ENCODE assay signal across 9 cellular contexts in genomic region chr14:66507181-66507721, GRCh38. TPM values are rescaled to one million over a fixed set of nuclear protein-coding genes. Genes with fewer than 3 reads are reported as not detected.
DNase-seq lines count a peak whose midpoint lies in the region; TF ChIP-seq lines count a peak whose summit lies in the region.
"Had no signal": no experiment of that assay in that cellular context is flagged by ENCODE, and none has a peak within 500 bp of the region (broad histone marks: within the 10 kb centered on the region; RNA-seq: fewer than 3 reads in every experiment).

No MANE protein-coding gene starts in this region.

- CTCF ChIA-PET in HEK293 (lab: Yijun Ruan, JAX) = interaction anchor here (0.6 to 2.0 kb wide), 6 partner anchors 8 to 203 kb away, joined by 3 to 6 read pairs (median 4); no protein-coding TSS in a partner anchor

- H3K27ac ChIP-seq in HEK293 (ENCODE audit: extremely low read depth, low read depth, low read length) (peak overlapping the region; percentile 95), temporal lobe (ENCODE audit: low read depth, low read length) (peak overlapping the region; percentile 80)

- POLR2A ChIA-PET in HEK293 (lab: Yijun Ruan, JAX) = interaction anchor here (0.6 to 1.6 kb wide), 7 partner anchors 9 to 904 kb away, joined by 3 to 15 read pairs (median 3); no protein-coding TSS in a partner anchor

- H3K4me1 ChIP-seq in HEK293 (ENCODE audit: control insufficient read depth, insufficient read depth, low read length) = peaks cover 7% of the 10 kb centered on the region

- in situ Hi-C loops in astrocyte of the cerebellum (cut with HindIII; ENCODE audit: low sequenced_read_pairs) = no loop called here

- DNase-seq in NCI-H446 (lab: John Stamatoyannopoulos, UW) (peak; percentile 63 to 77), NCI-H446 treated with DMSO at 0.1 percent for 48 hours (lab: John Stamatoyannopoulos, UW) (no peak), NCI-H187 treated with DMSO at 0.1 percent for 48 hours (lab: John Stamatoyannopoulos, UW) (peak; percentile 65), astrocyte of the cerebellum (ENCODE audit: low read depth) (no peak), kidney glomerular epithelial cell (lab: John Stamatoyannopoulos, UW) (peak; percentile 41), COLO668 (lab: John Stamatoyannopoulos, UW; ENCODE audit: unreplicated experiment) (no peak)

- peak overlapping the region; percentile 93 for H3K4me3 ChIP-seq in HEK293 (ENCODE audit: low read depth, low read length)
- peak overlapping the region; percentile 86 for H3K4me3 ChIP-seq in astrocyte of the cerebellum (ENCODE audit: low read depth, low read length)

- H3K36me3 ChIP-seq in HEK293 (ENCODE audit: control insufficient read depth in 2 of 2, insufficient read depth in 1 of 2, low read length in 2 of 2) = no peaks in the 10 kb centered on the region

- TF ChIP-seq CTCF in HEK293 (tag by site-specific recombination; IDR thresholded peaks at IDR 0.05) = no peak
- TF ChIP-seq CTCF in astrocyte of the cerebellum (IDR thresholded peaks at IDR 0.05; ENCODE audit: low read depth, low read length, missing control alignments) = no peak

- no peaks in the 10 kb centered on the region for H3K9me3 ChIP-seq in HEK293 (ENCODE audit: control insufficient read depth, insufficient read depth, low read depth, low read length)

TF ChIP-seq in HEK293, 187 proteins besides CTCF, POLR2A, EP300 and RAD21 (continues in another document):
- TF ChIP-seq ZXDB (tag by site-specific recombination; IDR thresholded peaks at IDR 0.05) = no peak
- no peak for TF ChIP-seq ZNF692 (tag by site-specific recombination; IDR thresholded peaks at IDR 0.05)
- no peak for TF ChIP-seq ZBTB10 (tag by site-specific recombination; IDR thresholded peaks at IDR 0.05)
- TF ChIP-seq, protein P1, sequence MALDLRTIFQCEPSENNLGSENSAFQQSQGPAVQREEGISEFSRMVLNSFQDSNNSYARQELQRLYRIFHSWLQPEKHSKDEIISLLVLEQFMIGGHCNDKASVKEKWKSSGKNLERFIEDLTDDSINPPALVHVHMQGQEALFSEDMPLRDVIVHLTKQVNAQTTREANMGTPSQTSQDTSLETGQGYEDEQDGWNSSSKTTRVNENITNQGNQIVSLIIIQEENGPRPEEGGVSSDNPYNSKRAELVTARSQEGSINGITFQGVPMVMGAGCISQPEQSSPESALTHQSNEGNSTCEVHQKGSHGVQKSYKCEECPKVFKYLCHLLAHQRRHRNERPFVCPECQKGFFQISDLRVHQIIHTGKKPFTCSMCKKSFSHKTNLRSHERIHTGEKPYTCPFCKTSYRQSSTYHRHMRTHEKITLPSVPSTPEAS (tag by site-specific recombination; IDR thresholded peaks at IDR 0.05) = peak; percentile 15; the same call in 1 of the 2 replicates
- no peak for TF ChIP-seq ZNF707 (tag by site-specific recombination; IDR thresholded peaks at IDR 0.05)
- TF ChIP-seq ZNF341 (tag by site-specific recombination; IDR thresholded peaks at IDR 0.05; ENCODE audit: low read depth) = no peak; the same call in 1 of the 2 replicates
- no peak for TF ChIP-seq ZNF132 (tag by site-specific recombination; IDR thresholded peaks at IDR 0.05; ENCODE audit: borderline replicate concordance)
- TF ChIP-seq GLIS1 (tag by site-specific recombination; IDR thresholded peaks at IDR 0.05) = no peak
- TF ChIP-seq ZNF174 (tag by site-specific recombination; IDR thresholded peaks at IDR 0.05) = no peak
- TF ChIP-seq, protein P2, sequence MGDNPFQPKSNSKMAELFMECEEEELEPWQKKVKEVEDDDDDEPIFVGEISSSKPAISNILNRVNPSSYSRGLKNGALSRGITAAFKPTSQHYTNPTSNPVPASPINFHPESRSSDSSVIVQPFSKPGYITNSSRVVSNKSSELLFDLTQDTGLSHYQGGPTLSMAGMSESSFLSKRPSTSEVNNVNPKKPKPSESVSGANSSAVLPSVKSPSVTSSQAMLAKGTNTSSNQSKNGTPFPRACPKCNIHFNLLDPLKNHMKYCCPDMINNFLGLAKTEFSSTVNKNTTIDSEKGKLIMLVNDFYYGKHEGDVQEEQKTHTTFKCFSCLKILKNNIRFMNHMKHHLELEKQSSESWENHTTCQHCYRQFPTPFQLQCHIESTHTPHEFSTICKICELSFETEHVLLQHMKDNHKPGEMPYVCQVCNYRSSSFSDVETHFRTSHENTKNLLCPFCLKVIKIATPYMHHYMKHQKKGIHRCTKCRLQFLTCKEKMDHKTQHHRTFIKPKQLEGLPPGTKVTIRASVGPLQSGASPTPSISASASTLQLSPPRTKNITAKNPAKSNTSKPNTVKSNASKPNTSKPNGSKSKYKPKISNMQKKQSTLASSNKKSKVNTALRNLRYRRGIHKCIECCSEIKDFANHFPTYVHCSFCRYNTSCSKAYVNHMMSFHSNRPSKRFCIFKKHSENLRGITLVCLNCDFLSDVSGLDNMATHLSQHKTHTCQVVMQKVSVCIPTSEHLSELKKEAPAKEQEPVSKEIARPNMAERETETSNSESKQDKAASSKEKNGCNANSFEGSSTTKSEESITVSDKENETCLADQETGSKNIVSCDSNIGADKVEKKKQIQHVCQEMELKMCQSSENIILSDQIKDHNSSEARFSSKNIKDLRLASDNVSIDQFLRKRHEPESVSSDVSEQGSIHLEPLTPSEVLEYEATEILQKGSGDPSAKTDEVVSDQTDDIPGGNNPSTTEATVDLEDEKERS (tag by site-specific recombination; IDR thresholded peaks at IDR 0.05) = no peak
- TF ChIP-seq MZF1 (tag by site-specific recombination; IDR thresholded peaks at IDR 0.05; ENCODE audit: borderline replicate concordance) = no peak
- TF ChIP-seq ZNF610 (tag by site-specific recombination; IDR thresholded peaks at IDR 0.05; ENCODE audit: borderline replicate concordance) = no peak; the same call in 1 of the 2 replicates
- TF ChIP-seq ZNF639 (tag by site-specific recombination; IDR thresholded peaks at IDR 0.05) = no peak
- TF ChIP-seq, protein P3, sequence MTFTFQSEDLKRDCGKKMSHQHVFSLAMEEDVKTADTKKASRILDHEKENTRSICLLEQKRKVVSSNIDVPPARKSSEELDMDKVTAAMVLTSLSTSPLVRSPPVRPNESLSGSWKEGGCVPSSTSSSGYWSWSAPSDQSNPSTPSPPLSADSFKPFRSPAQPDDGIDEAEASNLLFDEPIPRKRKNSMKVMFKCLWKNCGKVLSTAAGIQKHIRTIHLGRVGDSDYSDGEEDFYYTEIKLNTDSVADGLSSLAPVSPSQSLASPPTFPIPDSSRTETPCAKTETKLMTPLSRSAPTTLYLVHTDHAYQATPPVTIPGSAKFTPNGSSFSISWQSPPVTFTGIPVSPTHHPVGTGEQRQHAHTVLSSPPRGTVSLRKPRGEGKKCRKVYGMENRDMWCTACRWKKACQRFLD (tag by site-specific recombination; IDR thresholded peaks at IDR 0.05) = no peak
- TF ChIP-seq GLIS2 (tag by site-specific recombination; IDR thresholded peaks at IDR 0.05) = no peak
- TF ChIP-seq ZNF777 (tag by site-specific recombination; IDR thresholded peaks at IDR 0.05; ENCODE audit: borderline replicate concordance) = peak; percentile 50; the same call in 1 of the 2 replicates
- TF ChIP-seq ZNF433 (tag by site-specific recombination; IDR thresholded peaks at IDR 0.05; ENCODE audit: low read depth) = no peak
- TF ChIP-seq ZNF335 (tag by site-specific recombination; conservative IDR thresholded peaks at IDR 0.05) = 0 out of 2 replicates have a peak, but pooled peaks have one; percentile 40

RNA-seq across cellular contexts. Expression of gene GPHN, which starts 0.7 kb away (rescaled TPM):
- total RNA-seq in temporal lobe = 82.4 TPM

RNA-seq across cellular contexts. Expression of gene CCDC196, which starts 21.1 kb away (rescaled TPM):
- total RNA-seq in temporal lobe = not detected
- total RNA-seq: Daoy had no signal

Comparison
In these comparisons a context has a peak if more than half of its experiments do, and no peak if none do; other contexts are left out.
1. DNase-seq: peak in NCI-H446 (2 of 2), NCI-H187 treated with DMSO at 0.1 percent for 48 hours (single experiment) and kidney glomerular epithelial cell (single experiment); none in NCI-H446 treated with DMSO at 0.1 percent for 48 hours (single experiment), astrocyte of the cerebellum (single experiment) and COLO668 (single experiment).